In genomic region chr16:11915644-11916523, GRCh38 we compare ENCODE assay signal across 1 cellular context.
TF ChIP-seq lines count a peak whose summit lies in the region.

Gene GSPT1, minus strand, starts transcription at chr16:11915956. Its CDS starts 236 bp downstream, at chr16:11915720.

TF ChIP-seq in HepG2, 621 proteins besides CTCF, POLR2A, EP300 and RAD21 (continued from another document):
- TF ChIP-seq, protein P1, sequence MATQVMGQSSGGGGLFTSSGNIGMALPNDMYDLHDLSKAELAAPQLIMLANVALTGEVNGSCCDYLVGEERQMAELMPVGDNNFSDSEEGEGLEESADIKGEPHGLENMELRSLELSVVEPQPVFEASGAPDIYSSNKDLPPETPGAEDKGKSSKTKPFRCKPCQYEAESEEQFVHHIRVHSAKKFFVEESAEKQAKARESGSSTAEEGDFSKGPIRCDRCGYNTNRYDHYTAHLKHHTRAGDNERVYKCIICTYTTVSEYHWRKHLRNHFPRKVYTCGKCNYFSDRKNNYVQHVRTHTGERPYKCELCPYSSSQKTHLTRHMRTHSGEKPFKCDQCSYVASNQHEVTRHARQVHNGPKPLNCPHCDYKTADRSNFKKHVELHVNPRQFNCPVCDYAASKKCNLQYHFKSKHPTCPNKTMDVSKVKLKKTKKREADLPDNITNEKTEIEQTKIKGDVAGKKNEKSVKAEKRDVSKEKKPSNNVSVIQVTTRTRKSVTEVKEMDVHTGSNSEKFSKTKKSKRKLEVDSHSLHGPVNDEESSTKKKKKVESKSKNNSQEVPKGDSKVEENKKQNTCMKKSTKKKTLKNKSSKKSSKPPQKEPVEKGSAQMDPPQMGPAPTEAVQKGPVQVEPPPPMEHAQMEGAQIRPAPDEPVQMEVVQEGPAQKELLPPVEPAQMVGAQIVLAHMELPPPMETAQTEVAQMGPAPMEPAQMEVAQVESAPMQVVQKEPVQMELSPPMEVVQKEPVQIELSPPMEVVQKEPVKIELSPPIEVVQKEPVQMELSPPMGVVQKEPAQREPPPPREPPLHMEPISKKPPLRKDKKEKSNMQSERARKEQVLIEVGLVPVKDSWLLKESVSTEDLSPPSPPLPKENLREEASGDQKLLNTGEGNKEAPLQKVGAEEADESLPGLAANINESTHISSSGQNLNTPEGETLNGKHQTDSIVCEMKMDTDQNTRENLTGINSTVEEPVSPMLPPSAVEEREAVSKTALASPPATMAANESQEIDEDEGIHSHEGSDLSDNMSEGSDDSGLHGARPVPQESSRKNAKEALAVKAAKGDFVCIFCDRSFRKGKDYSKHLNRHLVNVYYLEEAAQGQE (IDR thresholded peaks at IDR 0.05; ENCODE audit: borderline replicate concordance in 1 of 2, low read depth in 1 of 2, low read length in 2 of 2) = peak in 1 of 2 experiments; percentile 30; a peak in 1 of 4 replicates
- TF ChIP-seq ZFYVE20 (CRISPR knock-in tag; IDR thresholded peaks at IDR 0.05; ENCODE audit: borderline replicate concordance, low read depth) (0 out of 2 replicates have a peak, but pooled peaks have one; percentile 14), ZSCAN21 (CRISPR knock-in tag; IDR thresholded peaks at IDR 0.05; ENCODE audit: borderline replicate concordance) (peak; percentile 64), BCL3 (CRISPR knock-in tag; IDR thresholded peaks at IDR 0.05) (no peak; the same call in 1 of the 2 replicates), KLF16 (CRISPR knock-in tag; IDR thresholded peaks at IDR 0.05) (peak; percentile 89 to 100; a peak in 3 of 4 replicates), IRF9 (CRISPR knock-in tag; IDR thresholded peaks at IDR 0.05; ENCODE audit: borderline replicate concordance) (peak; percentile 85), REPIN1 (CRISPR knock-in tag; IDR thresholded peaks at IDR 0.05; ENCODE audit: borderline replicate concordance, low read depth) (peak; percentile 95), MTF2 (CRISPR knock-in tag; IDR thresholded peaks at IDR 0.05; ENCODE audit: borderline replicate concordance) (peak; percentile 93), ZNF124 (CRISPR knock-in tag; IDR thresholded peaks at IDR 0.05) (peak; percentile 97), ZNF577 (CRISPR knock-in tag; IDR thresholded peaks at IDR 0.05; ENCODE audit: borderline replicate concordance, low read depth) (no peak), SMARCC2 (IDR thresholded peaks at IDR 0.05) (no peak), PBX2 (CRISPR knock-in tag; IDR thresholded peaks at IDR 0.05) (peak; percentile 11; the same call in 1 of the 2 replicates), HCFC1 (IDR thresholded peaks at IDR 0.05; ENCODE audit: low read depth, low read length) (peak; percentile 100), ZSCAN29 (CRISPR knock-in tag; conservative IDR thresholded peaks at IDR 0.05) (no peak; the same call in 1 of the 2 replicates), ZNF10 (CRISPR knock-in tag; IDR thresholded peaks at IDR 0.05; ENCODE audit: borderline replicate concordance, low read depth) (no peak), ZNF841 (CRISPR knock-in tag; IDR thresholded peaks at IDR 0.05; ENCODE audit: borderline replicate concordance) (no peak; the same call in 1 of the 2 replicates), SRY (CRISPR knock-in tag; IDR thresholded peaks at IDR 0.05) (peak; percentile 42; the same call in 1 of the 2 replicates), ZNF234 (CRISPR knock-in tag; conservative IDR thresholded peaks at IDR 0.05) (peak; percentile 22; the same call in 1 of the 2 replicates), HNRNPK (IDR thresholded peaks at IDR 0.05; ENCODE audit: low read depth, low read length, poor library complexity, severe bottlenecking) (peak; percentile 86), ZNF468 (CRISPR knock-in tag; IDR thresholded peaks at IDR 0.05) (no peak), PAXIP1 (CRISPR knock-in tag; conservative IDR thresholded peaks at IDR 0.05) (peak; percentile 72), NBN (conservative IDR thresholded peaks at IDR 0.05) (no peak), SMAD1 (CRISPR knock-in tag; IDR thresholded peaks at IDR 0.05; ENCODE audit: borderline replicate concordance, low read depth) (peak; percentile 96), ZNF232 (CRISPR knock-in tag; IDR thresholded peaks at IDR 0.05; ENCODE audit: borderline replicate concordance) (no peak), PAWR (CRISPR knock-in tag; IDR thresholded peaks at IDR 0.05; ENCODE audit: borderline replicate concordance) (0 out of 2 replicates have a peak, but pooled peaks have one; percentile 45), ZNF619 (CRISPR knock-in tag; IDR thresholded peaks at IDR 0.05) (peak; percentile 95), FOSL2 (CRISPR knock-in tag; IDR thresholded peaks at IDR 0.05) (peak; percentile 61), LRRFIP1 (CRISPR knock-in tag; conservative IDR thresholded peaks at IDR 0.05) (peak; percentile 79; the same call in 1 of the 2 replicates), ZBTB3 (CRISPR knock-in tag; IDR thresholded peaks at IDR 0.05; ENCODE audit: borderline replicate concordance, low read depth) (peak; percentile 59; the same call in 1 of the 2 replicates), HIVEP1 (CRISPR knock-in tag; IDR thresholded peaks at IDR 0.05) (peak; percentile 95)
- TF ChIP-seq, protein P2, sequence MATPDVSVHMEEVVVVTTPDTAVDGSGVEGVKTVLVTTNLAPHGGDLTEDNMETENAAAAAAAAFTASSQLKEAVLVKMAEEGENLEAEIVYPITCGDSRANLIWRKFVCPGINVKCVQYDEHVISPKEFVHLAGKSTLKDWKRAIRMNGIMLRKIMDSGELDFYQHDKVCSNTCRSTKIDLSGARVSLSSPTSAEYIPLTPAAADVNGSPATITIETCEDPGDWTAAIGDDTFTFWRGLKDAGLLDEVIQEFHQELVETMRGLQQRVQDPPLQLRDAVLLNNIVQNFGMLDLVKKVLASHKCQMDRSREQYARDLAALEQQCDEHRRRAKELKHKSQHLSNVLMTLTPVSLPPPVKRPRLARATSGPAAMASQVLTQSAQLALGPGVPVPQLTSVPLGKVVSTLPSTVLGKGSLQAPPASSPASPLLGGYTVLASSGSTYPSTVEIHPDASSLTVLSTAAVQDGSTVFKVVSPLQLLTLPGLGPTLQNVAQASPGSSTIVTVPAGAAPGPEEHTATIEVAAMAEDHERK (CRISPR knock-in tag; IDR thresholded peaks at IDR 0.05; ENCODE audit: low read depth) = peak; percentile 81; the same call in 1 of the 2 replicates
- TF ChIP-seq, protein P3, sequence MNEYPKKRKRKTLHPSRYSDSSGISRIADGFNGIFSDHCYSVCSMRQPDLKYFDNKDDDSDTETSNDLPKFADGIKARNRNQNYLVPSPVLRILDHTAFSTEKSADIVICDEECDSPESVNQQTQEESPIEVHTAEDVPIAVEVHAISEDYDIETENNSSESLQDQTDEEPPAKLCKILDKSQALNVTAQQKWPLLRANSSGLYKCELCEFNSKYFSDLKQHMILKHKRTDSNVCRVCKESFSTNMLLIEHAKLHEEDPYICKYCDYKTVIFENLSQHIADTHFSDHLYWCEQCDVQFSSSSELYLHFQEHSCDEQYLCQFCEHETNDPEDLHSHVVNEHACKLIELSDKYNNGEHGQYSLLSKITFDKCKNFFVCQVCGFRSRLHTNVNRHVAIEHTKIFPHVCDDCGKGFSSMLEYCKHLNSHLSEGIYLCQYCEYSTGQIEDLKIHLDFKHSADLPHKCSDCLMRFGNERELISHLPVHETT (CRISPR knock-in tag; conservative IDR thresholded peaks at IDR 0.05) = peak; percentile 96
- TF ChIP-seq, protein P4, sequence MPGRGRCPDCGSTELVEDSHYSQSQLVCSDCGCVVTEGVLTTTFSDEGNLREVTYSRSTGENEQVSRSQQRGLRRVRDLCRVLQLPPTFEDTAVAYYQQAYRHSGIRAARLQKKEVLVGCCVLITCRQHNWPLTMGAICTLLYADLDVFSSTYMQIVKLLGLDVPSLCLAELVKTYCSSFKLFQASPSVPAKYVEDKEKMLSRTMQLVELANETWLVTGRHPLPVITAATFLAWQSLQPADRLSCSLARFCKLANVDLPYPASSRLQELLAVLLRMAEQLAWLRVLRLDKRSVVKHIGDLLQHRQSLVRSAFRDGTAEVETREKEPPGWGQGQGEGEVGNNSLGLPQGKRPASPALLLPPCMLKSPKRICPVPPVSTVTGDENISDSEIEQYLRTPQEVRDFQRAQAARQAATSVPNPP (CRISPR knock-in tag; IDR thresholded peaks at IDR 0.05) = no peak; the same call in 1 of the 2 replicates
- TF ChIP-seq, protein P5, sequence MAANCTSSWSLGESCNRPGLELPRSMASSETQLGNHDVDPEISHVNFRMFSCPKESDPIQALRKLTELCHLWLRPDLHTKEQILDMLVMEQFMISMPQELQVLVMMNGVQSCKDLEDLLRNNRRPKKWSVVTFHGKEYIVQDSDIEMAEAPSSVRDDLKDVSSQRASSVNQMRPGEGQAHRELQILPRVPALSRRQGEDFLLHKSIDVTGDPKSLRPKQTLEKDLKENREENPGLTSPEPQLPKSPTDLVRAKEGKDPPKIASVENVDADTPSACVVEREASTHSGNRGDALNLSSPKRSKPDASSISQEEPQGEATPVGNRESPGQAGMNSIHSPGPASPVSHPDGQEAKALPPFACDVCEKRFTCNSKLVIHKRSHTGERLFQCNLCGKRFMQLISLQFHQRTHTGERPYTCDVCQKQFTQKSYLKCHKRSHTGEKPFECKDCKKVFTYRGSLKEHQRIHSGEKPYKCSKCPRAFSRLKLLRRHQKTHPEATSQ (CRISPR knock-in tag; IDR thresholded peaks at IDR 0.05; ENCODE audit: borderline replicate concordance) = peak; percentile 48; the same call in 1 of the 2 replicates
